7 cellular contexts compared by ENCODE assay signal in genomic region chr10:33005322-33006282, GRCh38. TPM values are rescaled to one million over a fixed set of nuclear protein-coding genes. Genes with fewer than 3 reads are reported as not detected.
DNase-seq lines count a peak whose midpoint lies in the region; ATAC-seq and TF ChIP-seq lines count a peak whose summit lies in the region.

No MANE protein-coding gene starts in this region.

- H3K27me3 ChIP-seq in NT2/D1 (ENCODE audit: insufficient read depth, insufficient read length) = no peaks in the 10 kb centered on the region

- no peaks in the 10 kb centered on the region for H3K9me3 Mint-ChIP-seq in activated T-helper 2 cell treated with anti-CD3 and anti-CD28 coated beads, Interferon-gamma antibody, Interleukin-2, Interleukin-4, amounts not matched to agents 10 μg/mL and 5 μg/mL and 100 μg/mL, durations not matched to agents 14 hours and 24 hours and 36 hours
- no peaks in the 10 kb centered on the region for H3K9me3 Mint-ChIP-seq in nephron progenitor cell

- H3K36me3 ChIP-seq in NT2/D1 (ENCODE audit: insufficient read depth, insufficient read length, low read length) = no peaks in the 10 kb centered on the region
- H3K36me3 ChIP-seq in urinary bladder (ENCODE audit: insufficient read depth) = no peaks in the 10 kb centered on the region

- peak overlapping the region; percentile 34 for H3K4me3 Mint-ChIP-seq in activated T-helper 2 cell treated with anti-CD3 and anti-CD28 coated beads, Interferon-gamma antibody, Interleukin-2, Interleukin-4, amounts not matched to agents 10 μg/mL and 5 μg/mL and 100 μg/mL, durations not matched to agents 14 hours and 24 hours and 36 hours (ENCODE audit: low read depth)
- peak overlapping the region; percentile 79 for H3K4me3 Mint-ChIP-seq in nephron progenitor cell

- H3K4me1 ChIP-seq in NT2/D1 (ENCODE audit: insufficient read depth, insufficient read length) = no peaks in the 10 kb centered on the region
- no peaks in the 10 kb centered on the region for H3K4me1 ChIP-seq in urinary bladder (ENCODE audit: insufficient read depth)

- TF ChIP-seq CTCF in GM13977 (IDR thresholded peaks at IDR 0.05; ENCODE audit: extremely low read depth, insufficient read depth, missing control alignments) (no peak), foreskin fibroblast (IDR thresholded peaks at IDR 0.05; ENCODE audit: low read depth, low read length) (no peak), nephron progenitor cell (IDR thresholded peaks at IDR 0.05) (no peak)

- intact Hi-C loops in activated T-helper 2 cell treated with anti-CD3 and anti-CD28 coated beads, Interferon-gamma antibody, Interleukin-2, Interleukin-4, amounts not matched to agents 10 μg/mL and 5 μg/mL and 100 μg/mL, durations not matched to agents 14 hours and 24 hours and 36 hours (cut with micrococcal nuclease) = loop anchor here (5.0 kb wide), 2 partner anchors 247 to 633 kb away; no protein-coding TSS in a partner anchor

- WGBS in urinary bladder = 5% methylated on average over 34 of the region's 34 CpGs

- no peaks in the 10 kb centered on the region for H3K36me3 Mint-ChIP-seq in activated T-helper 2 cell treated with anti-CD3 and anti-CD28 coated beads, Interferon-gamma antibody, Interleukin-2, Interleukin-4, amounts not matched to agents 10 μg/mL and 5 μg/mL and 100 μg/mL, durations not matched to agents 14 hours and 24 hours and 36 hours (ENCODE audit: low read depth)
- H3K36me3 Mint-ChIP-seq in nephron progenitor cell (ENCODE audit: low read depth) = no peaks in the 10 kb centered on the region

- in situ Hi-C loops in GM13977 (cut with MboI; ENCODE audit: low pct_unique_long_range_greater_than_20kb, low sequenced_read_pairs, unreplicated experiment) = loop anchor here (5.0 kb wide), 1 partner anchor 213 kb away; no protein-coding TSS in a partner anchor

- no peak overlapping the region for H3K27ac Mint-ChIP-seq in activated T-helper 2 cell treated with anti-CD3 and anti-CD28 coated beads, Interferon-gamma antibody, Interleukin-2, Interleukin-4, amounts not matched to agents 10 μg/mL and 5 μg/mL and 100 μg/mL, durations not matched to agents 14 hours and 24 hours and 36 hours
- H3K27ac Mint-ChIP-seq in nephron progenitor cell = peak overlapping the region; percentile 52

- peak; percentile 59 for ATAC-seq in HG02981 (IDR thresholded peaks at IDR 0.05; ENCODE audit: unreplicated experiment)

- peaks cover 3% of the 10 kb centered on the region for H3K27me3 Mint-ChIP-seq in activated T-helper 2 cell treated with anti-CD3 and anti-CD28 coated beads, Interferon-gamma antibody, Interleukin-2, Interleukin-4, amounts not matched to agents 10 μg/mL and 5 μg/mL and 100 μg/mL, durations not matched to agents 14 hours and 24 hours and 36 hours (ENCODE audit: low read depth)
- H3K27me3 Mint-ChIP-seq in nephron progenitor cell (ENCODE audit: low read depth, poor library complexity) = peaks cover 14% of the 10 kb centered on the region

- H3K27ac ChIP-seq in urinary bladder (ENCODE audit: low read depth) = peak overlapping the region; percentile 60

- H3K4me3 ChIP-seq in NT2/D1 (ENCODE audit: insufficient read length, low read depth) = peak overlapping the region; percentile 27
- peak overlapping the region; percentile 23 to 72 for H3K4me3 ChIP-seq in foreskin fibroblast (ENCODE audit: low read depth in 1 of 2, low read length in 2 of 2)
- H3K4me3 ChIP-seq in urinary bladder (ENCODE audit: low read depth, low read length) = peak overlapping the region; percentile 51

- H3K9me3 ChIP-seq in NT2/D1 (ENCODE audit: insufficient read depth, low read length) = no peaks in the 10 kb centered on the region

- DNase-seq in GM13977 (ENCODE audit: low spot score) (peak; percentile 46), NT2/D1 (ENCODE audit: low read depth, low spot score) (peak; percentile 63), foreskin fibroblast (peak; percentile 97 to 98), nephron progenitor cell (peak; percentile 66)
- DNase-seq in activated T-helper 2 cell treated with anti-CD3 and anti-CD28 coated beads, Interferon-gamma antibody, Interleukin-2, Interleukin-4, amounts not matched to agents 10 μg/mL and 5 μg/mL and 100 μg/mL, durations not matched to agents 14 hours and 24 hours and 36 hours (ENCODE audit: low spot score) = no peak

- peaks cover 29% of the 10 kb centered on the region for H3K4me1 Mint-ChIP-seq in activated T-helper 2 cell treated with anti-CD3 and anti-CD28 coated beads, Interferon-gamma antibody, Interleukin-2, Interleukin-4, amounts not matched to agents 10 μg/mL and 5 μg/mL and 100 μg/mL, durations not matched to agents 14 hours and 24 hours and 36 hours (ENCODE audit: low read depth)
- peaks cover 16% of the 10 kb centered on the region for H3K4me1 Mint-ChIP-seq in nephron progenitor cell

- H3K9ac ChIP-seq in NT2/D1 (ENCODE audit: insufficient read length, low read depth) = peak overlapping the region; percentile 43

RNA-seq across cellular contexts. Expression of gene ITGB1, which starts 47.6 kb away (rescaled TPM):
- 77.8 and 78.7 TPM in 2 replicates for total RNA-seq in activated T-helper 2 cell treated with anti-CD3 and anti-CD28 coated beads, Interferon-gamma antibody, Interleukin-2, Interleukin-4, amounts not matched to agents 10 μg/mL and 5 μg/mL and 100 μg/mL, durations not matched to agents 14 hours and 24 hours and 36 hours
- total RNA-seq in urinary bladder = 1,010 TPM
- 527 TPM for polyA plus RNA-seq in urinary bladder

Comparison
In these comparisons a context has a peak if more than half of its experiments do, and no peak if none do; other contexts are left out.
1. RNA of gene ITGB1, which starts 47.6 kb away (total RNA-seq): 1,010 TPM in urinary bladder (single experiment); 77.8 to 78.7 TPM in activated T-helper 2 cell treated with anti-CD3 and anti-CD28 coated beads, Interferon-gamma antibody, Interleukin-2, Interleukin-4, amounts not matched to agents 10 μg/mL and 5 μg/mL and 100 μg/mL, durations not matched to agents 14 hours and 24 hours and 36 hours; every median in the first group is over 10 times any median in the second.
2. Peak in every context shown above with its lines, with median percentiles within 50 percentile points of each other: H3K4me3 ChIP-seq.